Comparison of ENCODE assay signal across 1 cellular context in the genomic region with DNA sequence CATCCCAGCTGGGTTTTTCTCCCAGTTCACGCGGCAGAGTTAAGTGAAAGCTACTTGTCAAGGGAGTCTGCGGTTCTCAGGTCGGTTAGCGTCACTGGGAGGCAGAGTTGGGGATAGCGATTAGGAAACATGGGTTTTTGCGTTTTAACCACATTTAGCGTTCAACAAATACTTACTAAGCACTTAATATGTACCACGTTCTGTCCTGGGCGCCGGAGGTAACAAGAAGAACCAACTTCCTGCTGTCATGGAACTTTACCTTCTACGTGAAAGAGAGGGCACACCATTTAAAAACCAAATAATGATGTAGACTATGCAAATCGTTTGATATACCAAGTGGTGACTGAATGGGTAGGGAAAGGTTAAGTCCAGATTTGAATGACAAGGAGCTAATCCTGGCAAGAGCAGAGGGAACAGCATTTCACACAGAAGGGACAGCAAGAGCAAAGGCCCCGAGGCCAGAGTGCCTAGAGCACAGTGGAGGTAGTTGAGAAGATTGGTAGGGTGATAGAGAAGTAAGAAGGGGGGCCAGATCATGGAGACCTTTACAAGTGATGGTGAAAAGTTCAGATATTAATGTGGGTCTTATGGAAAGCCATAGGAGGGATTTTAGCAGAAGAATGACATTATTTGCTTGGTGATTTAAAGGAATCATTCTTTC.
A peak's percentile ranks its signal among the peaks of the same experiment; 100 is the strongest.
TF ChIP-seq lines count a peak whose summit lies in the region.

No MANE protein-coding gene starts in this region.

TF ChIP-seq in H1, 55 proteins besides CTCF, POLR2A, EP300 and RAD21:
- peak; percentile 97 for TF ChIP-seq SAP30 (IDR thresholded peaks at IDR 0.05; ENCODE audit: insufficient read depth, insufficient replicate concordance, low read length)
- TF ChIP-seq KDM5A (IDR thresholded peaks at IDR 0.05; ENCODE audit: low read length) = peak; percentile 11; the same call in 1 of the 2 replicates
- TF ChIP-seq RBBP5 (IDR thresholded peaks at IDR 0.05; ENCODE audit: borderline replicate concordance, low read depth, low read length) = no peak
- TF ChIP-seq HDAC2 (IDR thresholded peaks at IDR 0.05; ENCODE audit: borderline replicate concordance in 1 of 2, low read depth in 2 of 2, low read length in 2 of 2) = 0 out of 4 replicates have a peak, but pooled peaks of 1 of the 2 experiments have one; percentile 11
- peak in 1 of 2 experiments; percentile 92; a peak in 3 of 4 replicates for TF ChIP-seq SIN3A (conservative IDR thresholded peaks at IDR 0.05 in 1 of 2, IDR thresholded peaks at IDR 0.05 in 1 of 2; ENCODE audit: low read depth in 1 of 2, low read length in 2 of 2)
